In the genomic region with DNA sequence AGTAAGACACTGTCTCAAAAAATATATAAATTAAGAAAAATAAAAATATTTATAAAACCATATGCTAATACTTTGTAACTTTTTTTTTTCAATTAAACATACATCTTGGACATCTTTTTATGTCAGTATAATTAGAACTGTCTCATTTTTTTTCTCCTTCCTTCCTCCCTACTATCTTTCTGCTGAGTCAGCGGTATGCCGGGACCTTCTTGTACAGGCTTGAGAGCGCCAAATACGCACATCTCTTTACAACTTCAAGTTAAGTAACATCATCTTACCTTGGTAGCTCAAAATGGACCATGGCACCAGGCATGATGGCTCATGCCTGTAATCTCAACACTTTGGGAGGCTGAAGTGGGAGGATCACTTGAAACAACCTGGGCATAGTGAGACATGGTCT, we compare ENCODE assay signal across 22 cellular contexts.
"Had no signal": no experiment of that assay in that cellular context is flagged by ENCODE, and none has a peak within 500 bp of the region (broad histone marks: within the 10 kb centered on the region; RNA-seq: fewer than 3 reads in every experiment).

No MANE protein-coding gene starts in this region.

- H3K27me3 ChIP-seq: right atrium auricular region, sigmoid colon, stomach, thyroid gland had no signal

- DNase-seq: cortex of kidney; effector memory CD8-positive, alpha-beta T cell; erythroblast; head of caudate nucleus; left ventricle myocardium superior; lower lobe of right lung; naive thymus-derived CD8-positive, alpha-beta T cell; nephron progenitor cell; nucleus accumbens; sigmoid colon; stimulated activated CD4-positive, alpha-beta T cell treated with anti-CD3 and anti-CD28 coated beads, Interleukin-2, amount 100 ng/mL, for 24 hours; stimulated activated CD4-positive, alpha-beta T cell treated with anti-CD3 and anti-CD28 coated beads, Interleukin-4, amount 100 ng/mL, for 24 hours; stimulated activated naive CD4-positive, alpha-beta T cell treated with Interleukin-2 at 50 U/mL for 16 hours; stomach; thyroid gland had no signal

- H3K4me3 ChIP-seq: lower lobe of right lung, prostate gland, right atrium auricular region, sigmoid colon, stomach, thyroid gland had no signal

- ATAC-seq: effector memory CD8-positive, alpha-beta T cell; left ventricle myocardium superior; lower lobe of right lung; naive thymus-derived CD8-positive, alpha-beta T cell; stimulated activated effector memory CD8-positive, alpha-beta T cell treated with anti-CD3 and anti-CD28 coated beads, Interleukin-12 subunit alpha, Interleukin-12 subunit beta, amount 100 ng/mL, for 72 hours had no signal

- H3K36me3 Mint-ChIP-seq: naive thymus-derived CD8-positive, alpha-beta T cell; stimulated activated effector memory CD8-positive, alpha-beta T cell treated with anti-CD3 and anti-CD28 coated beads, Interleukin-12 subunit alpha, Interleukin-12 subunit beta, amount 100 ng/mL, for 72 hours; type B pancreatic cell had no signal

- FAIRE-seq: endometrium, frontal cortex, keratinocyte had no signal

- H3K27ac Mint-ChIP-seq: effector memory CD8-positive, alpha-beta T cell; naive thymus-derived CD8-positive, alpha-beta T cell; nephron progenitor cell; stimulated activated effector memory CD8-positive, alpha-beta T cell treated with anti-CD3 and anti-CD28 coated beads, Interleukin-12 subunit alpha, Interleukin-12 subunit beta, amount 100 ng/mL, for 72 hours; type B pancreatic cell had no signal

- H3K9me3 Mint-ChIP-seq: effector memory CD8-positive, alpha-beta T cell; naive thymus-derived CD8-positive, alpha-beta T cell; stimulated activated effector memory CD8-positive, alpha-beta T cell treated with anti-CD3 and anti-CD28 coated beads, Interleukin-12 subunit alpha, Interleukin-12 subunit beta, amount 100 ng/mL, for 72 hours; type B pancreatic cell had no signal

- H3K27me3 Mint-ChIP-seq: effector memory CD8-positive, alpha-beta T cell; type B pancreatic cell had no signal

- H3K4me3 Mint-ChIP-seq: effector memory CD8-positive, alpha-beta T cell; naive thymus-derived CD8-positive, alpha-beta T cell; nephron progenitor cell; stimulated activated effector memory CD8-positive, alpha-beta T cell treated with anti-CD3 and anti-CD28 coated beads, Interleukin-12 subunit alpha, Interleukin-12 subunit beta, amount 100 ng/mL, for 72 hours; type B pancreatic cell had no signal

- H3K27ac ChIP-seq: lower lobe of right lung, prostate gland, right atrium auricular region, sigmoid colon, stomach, thyroid gland had no signal

- H3K9me3 ChIP-seq: lower lobe of right lung, prostate gland, right atrium auricular region, sigmoid colon, stomach, thyroid gland had no signal

- H3K4me1 ChIP-seq: lower lobe of right lung, prostate gland, thyroid gland had no signal

- H3K36me3 ChIP-seq: lower lobe of right lung, prostate gland, right atrium auricular region, sigmoid colon, stomach, thyroid gland had no signal

- H3K4me1 Mint-ChIP-seq: stimulated activated effector memory CD8-positive, alpha-beta T cell treated with anti-CD3 and anti-CD28 coated beads, Interleukin-12 subunit alpha, Interleukin-12 subunit beta, amount 100 ng/mL, for 72 hours had no signal
